In the genomic region with DNA sequence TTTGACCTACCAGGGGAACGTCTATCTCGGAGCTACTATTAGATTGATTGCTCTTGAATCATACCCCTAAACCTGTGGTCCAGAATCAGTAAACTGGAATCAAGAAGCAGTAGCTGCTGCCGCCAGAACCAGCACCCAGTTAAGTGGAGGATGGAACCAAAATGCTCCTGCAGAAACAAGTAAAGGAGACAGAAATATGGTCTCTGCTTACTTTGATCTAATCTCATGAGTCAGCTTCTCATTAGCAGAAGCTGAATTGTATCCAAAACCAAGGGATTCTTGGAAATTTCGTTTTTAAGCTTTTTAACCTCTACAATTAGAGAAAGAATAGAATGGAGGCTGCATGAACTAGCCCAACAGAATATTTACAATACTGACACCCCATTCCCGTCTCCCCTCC, we compare ENCODE assay signal across 10 cellular contexts. TPM values are rescaled to one million over a fixed set of nuclear protein-coding genes. Genes with fewer than 3 reads are reported as not detected.
DNase-seq lines count a peak whose midpoint lies in the region; ATAC-seq and TF ChIP-seq lines count a peak whose summit lies in the region.
"Had no signal": no experiment of that assay in that cellular context is flagged by ENCODE, and none has a peak within 500 bp of the region (broad histone marks: within the 10 kb centered on the region; RNA-seq: fewer than 3 reads in every experiment).

No MANE protein-coding gene starts in this region.

- WGBS in thymus = 84% methylated on average over 5 of the region's 5 CpGs

- H3K9me3 ChIP-seq in thymus (ENCODE audit: control insufficient read depth) (no peaks in the 10 kb centered on the region), WERI-Rb-1 (ENCODE audit: severe bottlenecking) (no peaks in the 10 kb centered on the region)

- CTCF ChIA-PET in activated naive CD4-positive, alpha-beta T cell treated with anti-CD3 and anti-CD28 coated beads, Interleukin-2, amount 10 ng/mL, durations not matched to agents 7 days and 5 days (lab: Charles Lee) = interaction anchor here (0.9 to 1.4 kb wide), 4 partner anchors 40 to 139 kb away, joined by 3 to 4 read pairs (median 4); no protein-coding TSS in a partner anchor

- H3K4me3 ChIP-seq in thymus (ENCODE audit: low read length) (no peak overlapping the region), WERI-Rb-1 (ENCODE audit: low read depth, low read length) (no peak overlapping the region)

- peaks cover 18% of the 10 kb centered on the region for H3K4me1 ChIP-seq in thymus (ENCODE audit: control insufficient read depth, insufficient read depth, low read length)

- H3K27ac Mint-ChIP-seq in activated naive CD4-positive, alpha-beta T cell treated with anti-CD3 and anti-CD28 coated beads, Interleukin-2, amount 10 ng/mL, durations not matched to agents 7 days and 5 days = peak overlapping the region; percentile 95
- peak overlapping the region; percentile 93 for H3K27ac Mint-ChIP-seq in activated T-helper 1 cell treated with anti-CD3 and anti-CD28 coated beads, Interleukin-12 subunit alpha, Interleukin-12 subunit beta, Interleukin-2, Interleukin-4 antibody, amounts not matched to agents 30 ng/mL and 10 ng/mL and 1 ng/mL, durations not matched to agents 14 hours and 24 hours and 36 hours

- intact Hi-C loops in activated T-helper 1 cell treated with anti-CD3 and anti-CD28 coated beads, Interleukin-12 subunit alpha, Interleukin-12 subunit beta, Interleukin-2, Interleukin-4 antibody, amounts not matched to agents 30 ng/mL and 10 ng/mL and 1 ng/mL, durations not matched to agents 14 hours and 24 hours and 36 hours (cut with micrococcal nuclease) = loop anchor here (2.0 kb wide), 2 partner anchors 142 to 272 kb away; a partner anchor contains a TSS

- H3K27me3 ChIP-seq in thymus (ENCODE audit: control insufficient read depth, insufficient read depth) (no peaks in the 10 kb centered on the region), WERI-Rb-1 (ENCODE audit: insufficient read depth, low read depth, severe bottlenecking) (no peaks in the 10 kb centered on the region)

- ATAC-seq in GM21423 (IDR thresholded peaks at IDR 0.05; ENCODE audit: unreplicated experiment) (no peak), HG03108 (IDR thresholded peaks at IDR 0.05; ENCODE audit: unreplicated experiment) (no peak)

- no peak for TF ChIP-seq CTCF in WERI-Rb-1 (IDR thresholded peaks at IDR 0.05; ENCODE audit: low read depth, low read length)

- DNase-seq in activated naive CD4-positive, alpha-beta T cell treated with anti-CD3 and anti-CD28 coated beads, Interleukin-2, amount 10 ng/mL, durations not matched to agents 7 days and 5 days = no peak
- DNase-seq in activated naive CD4-positive, alpha-beta T cell (lab: John Stamatoyannopoulos, UW) = no peak
- DNase-seq in activated T-helper 1 cell treated with anti-CD3 and anti-CD28 coated beads, Interleukin-12 subunit alpha, Interleukin-12 subunit beta, Interleukin-2, Interleukin-4 antibody, amounts not matched to agents 30 ng/mL and 10 ng/mL and 1 ng/mL, durations not matched to agents 14 hours and 24 hours and 36 hours (ENCODE audit: low spot score) = no peak
- DNase-seq in iris pigment epithelial cell (ENCODE audit: low read depth) (peak; percentile 53), WERI-Rb-1 (no peak)
- DNase-seq: AML-193, NCI-H1694 had no signal

- H3K27ac ChIP-seq in thymus (ENCODE audit: low read depth) = peak overlapping the region; percentile 10
- H3K27ac ChIP-seq in WERI-Rb-1 = no peak overlapping the region

- H3K36me3 Mint-ChIP-seq in activated naive CD4-positive, alpha-beta T cell treated with anti-CD3 and anti-CD28 coated beads, Interleukin-2, amount 10 ng/mL, durations not matched to agents 7 days and 5 days = peaks cover 71% of the 10 kb centered on the region
- peaks cover 45% of the 10 kb centered on the region for H3K36me3 Mint-ChIP-seq in activated T-helper 1 cell treated with anti-CD3 and anti-CD28 coated beads, Interleukin-12 subunit alpha, Interleukin-12 subunit beta, Interleukin-2, Interleukin-4 antibody, amounts not matched to agents 30 ng/mL and 10 ng/mL and 1 ng/mL, durations not matched to agents 14 hours and 24 hours and 36 hours (ENCODE audit: low read depth)

- H3K36me3 ChIP-seq in thymus (ENCODE audit: control insufficient read depth, insufficient read depth) (peaks cover 31% of the 10 kb centered on the region), WERI-Rb-1 (peaks cover 95% of the 10 kb centered on the region)

- H3K4me3 Mint-ChIP-seq in activated naive CD4-positive, alpha-beta T cell treated with anti-CD3 and anti-CD28 coated beads, Interleukin-2, amount 10 ng/mL, durations not matched to agents 7 days and 5 days = peak overlapping the region; percentile 61
- peak overlapping the region; percentile 73 for H3K4me3 Mint-ChIP-seq in activated T-helper 1 cell treated with anti-CD3 and anti-CD28 coated beads, Interleukin-12 subunit alpha, Interleukin-12 subunit beta, Interleukin-2, Interleukin-4 antibody, amounts not matched to agents 30 ng/mL and 10 ng/mL and 1 ng/mL, durations not matched to agents 14 hours and 24 hours and 36 hours

- H3K27me3 Mint-ChIP-seq in activated naive CD4-positive, alpha-beta T cell treated with anti-CD3 and anti-CD28 coated beads, Interleukin-2, amount 10 ng/mL, durations not matched to agents 7 days and 5 days = no peaks in the 10 kb centered on the region
- H3K27me3 Mint-ChIP-seq in activated T-helper 1 cell treated with anti-CD3 and anti-CD28 coated beads, Interleukin-12 subunit alpha, Interleukin-12 subunit beta, Interleukin-2, Interleukin-4 antibody, amounts not matched to agents 30 ng/mL and 10 ng/mL and 1 ng/mL, durations not matched to agents 14 hours and 24 hours and 36 hours (ENCODE audit: insufficient read depth) = no peaks in the 10 kb centered on the region

- no peaks in the 10 kb centered on the region for H3K9me3 Mint-ChIP-seq in activated naive CD4-positive, alpha-beta T cell treated with anti-CD3 and anti-CD28 coated beads, Interleukin-2, amount 10 ng/mL, durations not matched to agents 7 days and 5 days
- no peaks in the 10 kb centered on the region for H3K9me3 Mint-ChIP-seq in activated T-helper 1 cell treated with anti-CD3 and anti-CD28 coated beads, Interleukin-12 subunit alpha, Interleukin-12 subunit beta, Interleukin-2, Interleukin-4 antibody, amounts not matched to agents 30 ng/mL and 10 ng/mL and 1 ng/mL, durations not matched to agents 14 hours and 24 hours and 36 hours

- H3K4me1 Mint-ChIP-seq in activated naive CD4-positive, alpha-beta T cell treated with anti-CD3 and anti-CD28 coated beads, Interleukin-2, amount 10 ng/mL, durations not matched to agents 7 days and 5 days = peaks cover 87% of the 10 kb centered on the region
- H3K4me1 Mint-ChIP-seq in activated T-helper 1 cell treated with anti-CD3 and anti-CD28 coated beads, Interleukin-12 subunit alpha, Interleukin-12 subunit beta, Interleukin-2, Interleukin-4 antibody, amounts not matched to agents 30 ng/mL and 10 ng/mL and 1 ng/mL, durations not matched to agents 14 hours and 24 hours and 36 hours (ENCODE audit: low read depth) = peaks cover 76% of the 10 kb centered on the region

RNA-seq across cellular contexts. Expression of a gene that starts 42.6 kb away (rescaled TPM):
- 18.5 and 22.6 TPM in 2 replicates for total RNA-seq in activated T-helper 1 cell treated with anti-CD3 and anti-CD28 coated beads, Interleukin-12 subunit alpha, Interleukin-12 subunit beta, Interleukin-2, Interleukin-4 antibody, amounts not matched to agents 30 ng/mL and 10 ng/mL and 1 ng/mL, durations not matched to agents 14 hours and 24 hours and 36 hours
- 10.6 TPM for polyA plus RNA-seq in thymus

RNA-seq across cellular contexts. Expression of a gene that starts 49.4 kb away (rescaled TPM):
- 130 and 132 TPM in 2 replicates for total RNA-seq in activated T-helper 1 cell treated with anti-CD3 and anti-CD28 coated beads, Interleukin-12 subunit alpha, Interleukin-12 subunit beta, Interleukin-2, Interleukin-4 antibody, amounts not matched to agents 30 ng/mL and 10 ng/mL and 1 ng/mL, durations not matched to agents 14 hours and 24 hours and 36 hours
- 30.7 TPM for polyA plus RNA-seq in thymus
